Comparison of ENCODE assay signal across 10 cellular contexts in genomic region chr1:169161512-169162194, GRCh38. TPM values are rescaled to one million over a fixed set of nuclear protein-coding genes. Genes with fewer than 3 reads are reported as not detected.
DNase-seq lines count a peak whose midpoint lies in the region; ATAC-seq and TF ChIP-seq lines count a peak whose summit lies in the region.
"Had no signal": no experiment of that assay in that cellular context is flagged by ENCODE, and none has a peak within 500 bp of the region (broad histone marks: within the 10 kb centered on the region; RNA-seq: fewer than 3 reads in every experiment).

No MANE protein-coding gene starts in this region.

- H2AFZ ChIP-seq in fibroblast of lung (ENCODE audit: low read length) = no peak overlapping the region

- H3K4me1 Mint-ChIP-seq in naive thymus-derived CD8-positive, alpha-beta T cell = no peaks in the 10 kb centered on the region

- no peaks in the 10 kb centered on the region for H3K79me2 ChIP-seq in fibroblast of lung (ENCODE audit: control insufficient read depth, insufficient read depth, low read length)

- DNase-seq in fibroblast of lung (ENCODE audit: low read depth in 2 of 2) (peak; percentile 15), AG20443 (ENCODE audit: low spot score) (no peak), HPDE6-E6E7 (ENCODE audit: extremely low spot score) (no peak)
- DNase-seq in activated naive CD4-positive, alpha-beta T cell treated with anti-CD3 and anti-CD28 coated beads, Interleukin-2, amount 50 U/mL, for 72 hours (ENCODE audit: low spot score in 2 of 2) = no peak
- no peak for DNase-seq in naive thymus-derived CD8-positive, alpha-beta T cell
- DNase-seq: activated CD4-positive, alpha-beta T cell treated with anti-CD3 and anti-CD28 coated beads, Interleukin-2, amount 50 U/mL, for 1 hour had no signal

- H3K36me3 ChIP-seq in fibroblast of lung (ENCODE audit: control insufficient read depth, insufficient read depth, low read length) = no peaks in the 10 kb centered on the region

- no peaks in the 10 kb centered on the region for H3K27me3 ChIP-seq in fibroblast of lung (ENCODE audit: control insufficient read depth, insufficient read depth, low read length)

- H3K4me3 Mint-ChIP-seq in naive thymus-derived CD8-positive, alpha-beta T cell = no peak overlapping the region

- H3K9me3 Mint-ChIP-seq in activated naive CD4-positive, alpha-beta T cell treated with anti-CD3 and anti-CD28 coated beads, Interleukin-2, amount 50 U/mL, for 72 hours = no peaks in the 10 kb centered on the region
- H3K9me3 Mint-ChIP-seq in naive thymus-derived CD8-positive, alpha-beta T cell = no peaks in the 10 kb centered on the region

- no peak overlapping the region for H3K4me3 ChIP-seq in fibroblast of lung (replicated peaks in 1 of 4; ENCODE audit: control extremely low read depth in 1 of 4, insufficient read depth in 1 of 4, low read depth in 3 of 4, low read length in 4 of 4)
- H3K4me3 ChIP-seq: lung had no signal

- peak overlapping the region; percentile 17 for H3K4me2 ChIP-seq in fibroblast of lung (ENCODE audit: extremely low read depth, insufficient read depth, low read length)

- no peaks in the 10 kb centered on the region for H3K27me3 Mint-ChIP-seq in naive thymus-derived CD8-positive, alpha-beta T cell

- H3K9ac ChIP-seq in fibroblast of lung (ENCODE audit: insufficient read depth, low read length) = no peak overlapping the region

- no peaks in the 10 kb centered on the region for H3K36me3 Mint-ChIP-seq in activated naive CD4-positive, alpha-beta T cell treated with anti-CD3 and anti-CD28 coated beads, Interleukin-2, amount 50 U/mL, for 72 hours
- H3K36me3 Mint-ChIP-seq in naive thymus-derived CD8-positive, alpha-beta T cell = peaks cover 0 to 8% (median 0%) of the 10 kb centered on the region in 3 donors

- no peak for TF ChIP-seq CTCF in fibroblast of lung (conservative IDR thresholded peaks at IDR 0.05 in 1 of 2, IDR thresholded peaks at IDR 0.05 in 1 of 2; ENCODE audit: low read depth in 1 of 2, low read length in 2 of 2)

- ATAC-seq in GM18498 (IDR thresholded peaks at IDR 0.05; ENCODE audit: unreplicated experiment) (peak; percentile 88), GM21515 (IDR thresholded peaks at IDR 0.05; ENCODE audit: unreplicated experiment) (peak; percentile 87), HG03442 (IDR thresholded peaks at IDR 0.05; ENCODE audit: unreplicated experiment) (peak; percentile 70)
- no peak for ATAC-seq in activated naive CD4-positive, alpha-beta T cell treated with anti-CD3 and anti-CD28 coated beads, Interleukin-2, amount 50 U/mL, for 72 hours
- no peak for ATAC-seq in naive thymus-derived CD8-positive, alpha-beta T cell

- H3K9me3 ChIP-seq in fibroblast of lung (ENCODE audit: control insufficient read depth, insufficient read depth, low read depth, low read length) = no peaks in the 10 kb centered on the region

- no peak overlapping the region for H3K27ac Mint-ChIP-seq in activated naive CD4-positive, alpha-beta T cell treated with anti-CD3 and anti-CD28 coated beads, Interleukin-2, amount 50 U/mL, for 72 hours
- H3K27ac Mint-ChIP-seq in naive thymus-derived CD8-positive, alpha-beta T cell = no peak overlapping the region

- POLR2A ChIA-PET in naive thymus-derived CD8-positive, alpha-beta T cell (lab: Charles Lee) = no interaction called here

- H3K4me1 ChIP-seq in fibroblast of lung (ENCODE audit: control insufficient read depth, extremely low read depth, insufficient read depth, low read length) = peaks cover 2% of the 10 kb centered on the region

- H3K27ac ChIP-seq in fibroblast of lung (ENCODE audit: insufficient read depth, low read length) = no peak overlapping the region

- H4K20me1 ChIP-seq in fibroblast of lung (ENCODE audit: control insufficient read depth, extremely low read depth, insufficient read depth, low read length) = no peaks in the 10 kb centered on the region

RNA-seq across cellular contexts. Expression of gene ATP1B1, which starts 55.2 kb away (rescaled TPM):
- 9.0 and 21.1 TPM in 2 replicates for total RNA-seq in fibroblast of lung
- polyA plus RNA-seq in fibroblast of lung = 31.4 and 37.9 TPM in 2 replicates
- 28.1 and 28.9 TPM in 2 replicates for polyA plus RNA-seq in fibroblast of lung (2012)
- 3.8 and 6.9 TPM in 2 replicates for polyA minus RNA-seq in fibroblast of lung (ENCODE audit: low replicate concordance)
- total RNA-seq in activated naive CD4-positive, alpha-beta T cell treated with anti-CD3 and anti-CD28 coated beads, Interleukin-2, amount 50 U/mL, for 72 hours = 10 to 100 TPM in 1 of 2 donors, 1 to 10 TPM in 1; 3.5 to 13.5 TPM
- 1 to 10 TPM; 1.4 to 1.8 TPM for total RNA-seq in naive thymus-derived CD8-positive, alpha-beta T cell
- under 1 TPM; 0.62 to 0.97 (median 0.66) TPM for polyA plus RNA-seq in naive thymus-derived CD8-positive, alpha-beta T cell

Comparison
In these comparisons a context has a peak if more than half of its experiments do, and no peak if none do; other contexts are left out.
1. ATAC-seq: peak in GM18498 (single experiment), GM21515 (single experiment) and HG03442 (single experiment); none in activated naive CD4-positive, alpha-beta T cell treated with anti-CD3 and anti-CD28 coated beads, Interleukin-2, amount 50 U/mL, for 72 hours (0 of 2) and naive thymus-derived CD8-positive, alpha-beta T cell (0 of 2).
2. DNase-seq: peak in fibroblast of lung (2 of 2); none in AG20443 (single experiment), activated naive CD4-positive, alpha-beta T cell treated with anti-CD3 and anti-CD28 coated beads, Interleukin-2, amount 50 U/mL, for 72 hours (0 of 2), HPDE6-E6E7 (single experiment) and naive thymus-derived CD8-positive, alpha-beta T cell (0 of 10).